In the genomic region with DNA sequence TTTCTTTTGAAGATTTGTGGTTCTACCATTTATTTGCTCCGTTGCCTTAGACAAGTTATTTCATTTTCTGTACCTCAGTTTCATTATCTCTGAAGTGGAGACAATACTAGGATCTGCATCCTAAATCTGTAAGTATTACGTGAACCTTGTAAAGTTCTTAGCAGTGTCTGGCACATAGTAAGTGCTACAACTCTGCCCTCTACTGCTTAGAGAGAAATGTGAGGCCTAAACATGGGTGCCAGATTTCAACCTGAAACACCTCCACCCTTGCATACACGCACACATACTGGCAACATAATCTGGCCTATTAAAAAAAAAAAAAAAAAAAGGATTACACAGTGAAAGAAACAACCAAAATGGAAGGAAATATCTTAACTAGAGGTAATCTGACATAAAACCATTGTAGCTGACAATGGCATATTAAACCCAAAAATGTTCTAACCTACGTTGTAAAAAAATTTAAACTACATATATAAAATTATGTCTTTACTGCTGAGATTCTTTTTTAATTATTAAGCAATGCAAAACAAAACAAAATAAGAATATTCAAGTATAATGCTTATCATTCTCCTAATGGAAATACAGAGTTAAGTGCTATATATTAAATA, we compare ENCODE assay signal across 8 cellular contexts.
DNase-seq lines count a peak whose midpoint lies in the region; ATAC-seq and TF ChIP-seq lines count a peak whose summit lies in the region.

No MANE protein-coding gene starts in this region.

- H3K4me1 ChIP-seq in thoracic aorta (ENCODE audit: control insufficient read depth in 1 of 2, low read depth in 2 of 2) = peaks cover 0 to 4% of the 10 kb centered on the region in 2 donors

- H3K9me3 ChIP-seq in thoracic aorta = no peaks in the 10 kb centered on the region

- intact Hi-C loops in Right ventricle myocardium superior (cut with DNase I) (no loop called here), cardiac septum (cut with DNase I) (loop anchor here (2.0 to 10.0 kb wide), 3 partner anchors 62 to 219 kb away; partner anchors contain the start of gene MAP2)

- TF ChIP-seq CTCF in fibroblast of pulmonary artery (IDR thresholded peaks at IDR 0.05; ENCODE audit: low read length, missing control alignments) (peak; percentile 81), thoracic aorta (IDR thresholded peaks at IDR 0.05) (peak; percentile 38)

- H3K4me3 ChIP-seq in fibroblast of pulmonary artery (replicated peaks; ENCODE audit: low read depth, low read length) (no peak overlapping the region), thoracic aorta (no peak overlapping the region)

- no peak for DNase-seq in Right ventricle myocardium superior
- no peak for DNase-seq in cardiac septum (ENCODE audit: low spot score)
- DNase-seq in NCI-H82 (lab: John Stamatoyannopoulos, UW) = peak; percentile 70
- DNase-seq in fibroblast of pulmonary artery (ENCODE audit: low read depth) = peak; percentile 82
- DNase-seq in thoracic aorta (ENCODE audit: low spot score) = no peak
- no peak for DNase-seq in stimulated activated naive CD8-positive, alpha-beta T cell treated with anti-CD3 and anti-CD28 coated beads, Interleukin-15, Interleukin-2, amounts not matched to agents 100 U/mL and 50 U/mL, for 24 hours
- DNase-seq in NCI-H128 (lab: John Stamatoyannopoulos, UW; ENCODE audit: unreplicated experiment) = no peak

- no peaks in the 10 kb centered on the region for H3K27me3 ChIP-seq in thoracic aorta (replicated peaks; ENCODE audit: insufficient read depth)

- peak; percentile 48 for ATAC-seq in Right ventricle myocardium superior (ENCODE audit: poor library complexity)
- peak; percentile 51 for ATAC-seq in HG02973 (IDR thresholded peaks at IDR 0.05; ENCODE audit: unreplicated experiment)
- no peak for ATAC-seq in thoracic aorta (ENCODE audit: insufficient number of reproducible peaks, low FRiP score, low read depth)
- no peak for ATAC-seq in stimulated activated naive CD8-positive, alpha-beta T cell treated with anti-CD3 and anti-CD28 coated beads, Interleukin-15, Interleukin-2, amounts not matched to agents 100 U/mL and 50 U/mL, for 24 hours

- H3K27ac ChIP-seq in thoracic aorta = no peak overlapping the region

- no peaks in the 10 kb centered on the region for H3K36me3 ChIP-seq in thoracic aorta

Comparison
In these comparisons a context has a peak if more than half of its experiments do, and no peak if none do; other contexts are left out.
1. ATAC-seq: peak in Right ventricle myocardium superior (single experiment) and HG02973 (single experiment); none in thoracic aorta (single experiment) and stimulated activated naive CD8-positive, alpha-beta T cell treated with anti-CD3 and anti-CD28 coated beads, Interleukin-15, Interleukin-2, amounts not matched to agents 100 U/mL and 50 U/mL, for 24 hours (single experiment).
2. DNase-seq: peak in NCI-H82 (single experiment) and fibroblast of pulmonary artery (single experiment); none in Right ventricle myocardium superior (single experiment), cardiac septum (single experiment), thoracic aorta (single experiment), stimulated activated naive CD8-positive, alpha-beta T cell treated with anti-CD3 and anti-CD28 coated beads, Interleukin-15, Interleukin-2, amounts not matched to agents 100 U/mL and 50 U/mL, for 24 hours (single experiment) and NCI-H128 (single experiment).